In genomic region chr16:35391328-35391727, GRCh38 we compare ENCODE assay signal across 8 cellular contexts.
A peak's percentile ranks its signal among the peaks of the same experiment; 100 is the strongest.
DNase-seq lines count a peak whose midpoint lies in the region; ATAC-seq and TF ChIP-seq lines count a peak whose summit lies in the region.

No MANE protein-coding gene starts in this region.

- no peak for TF ChIP-seq POLR2A in IMR-90 (IDR thresholded peaks at IDR 0.05; ENCODE audit: low read depth, low read length)
- no peak for TF ChIP-seq POLR2A in stomach (IDR thresholded peaks at IDR 0.05)

- no peaks in the 10 kb centered on the region for H4K20me1 ChIP-seq in IMR-90 (ENCODE audit: insufficient read depth, low read length)

- H2AFZ ChIP-seq in IMR-90 (replicated peaks; ENCODE audit: low read length, poor library complexity) = no peak overlapping the region

- H4K8ac ChIP-seq in IMR-90 (ENCODE audit: low read depth in 2 of 2, low read length in 2 of 2) = no peak overlapping the region

- ATAC-seq in IMR-90 (ENCODE audit: low read depth) (peak; percentile 57), aorta (ENCODE audit: low FRiP score) (no peak)

- no peak overlapping the region for H2BK15ac ChIP-seq in IMR-90 (ENCODE audit: low read depth, low read length)

- H3K14ac ChIP-seq in IMR-90 (replicated peaks; ENCODE audit: low read depth, low read length) = no peak overlapping the region

- no peak overlapping the region for H3K9ac ChIP-seq in IMR-90 (ENCODE audit: low read depth, low read length)

- no peak overlapping the region for H2BK20ac ChIP-seq in IMR-90 (ENCODE audit: low read depth, low read length)

- no peak overlapping the region for H3K18ac ChIP-seq in IMR-90 (ENCODE audit: low read depth, low read length)

- H3K9me1 ChIP-seq in IMR-90 (ENCODE audit: insufficient read depth, low read length) = no peaks in the 10 kb centered on the region

- CTCF ChIA-PET in IMR-90 (lab: Yijun Ruan, JAX) = no interaction called here

- TF ChIP-seq EP300 in stomach (IDR thresholded peaks at IDR 0.05) = no peak

- no peak overlapping the region for H2AK9ac ChIP-seq in IMR-90 (replicated peaks; ENCODE audit: low read depth, low read length, poor library complexity)

- no TSS peak for BruUV-seq in IMR-90 (replicated peaks; lab: Mats Ljungman, UMichigan)

- peak; percentile 45 for TF ChIP-seq CTCF in IMR-90 (conservative IDR thresholded peaks at IDR 0.05; ENCODE audit: low read depth, low read length)
- peak in 4 of 7 experiments; percentile 6 to 40 (median 23) for TF ChIP-seq CTCF in stomach (IDR thresholded peaks at IDR 0.05)

- peaks cover 27% of the 10 kb centered on the region; the same call in 1 of the 2 replicates for H3K9me3 ChIP-seq in IMR-90 (ENCODE audit: control insufficient read depth, insufficient read depth, low read length)
- H3K9me3 ChIP-seq in stomach = peaks cover 0 to 34% (median 17%) of the 10 kb centered on the region in 4 donors
- H3K9me3 ChIP-seq in aorta (ENCODE audit: control insufficient read depth, low read length) = no peaks in the 10 kb centered on the region

- no peak overlapping the region for H2BK120ac ChIP-seq in IMR-90 (ENCODE audit: low read depth, low read length)

- POLR2A ChIA-PET in IMR-90 (lab: Charles Lee; ENCODE audit: unreplicated experiment) = no interaction called here

- in situ Hi-C loops in IMR-90 (cut with MboI; ENCODE audit: low sequenced_read_pairs) (no loop called here), SK-MEL-5 (cut with HindIII; ENCODE audit: low pct_unique_long_range_greater_than_20kb, low sequenced_read_pairs) (no loop called here)

- H3K79me1 ChIP-seq in IMR-90 (ENCODE audit: low read depth in 1 of 2, low read length in 2 of 2) = no peaks in the 10 kb centered on the region

- H3K4me1 ChIP-seq in IMR-90 (ENCODE audit: control insufficient read depth, insufficient read depth, low read length) = no peaks in the 10 kb centered on the region
- H3K4me1 ChIP-seq in stomach = no peaks in the 10 kb centered on the region
- H3K4me1 ChIP-seq in aorta (ENCODE audit: control insufficient read depth in 1 of 2, insufficient read depth in 2 of 2, low read length in 2 of 2) = no peaks in the 10 kb centered on the region

- H2BK5ac ChIP-seq in IMR-90 (ENCODE audit: low read depth, low read length, poor library complexity, severe bottlenecking) = no peak overlapping the region

- H3K27ac ChIP-seq in IMR-90 (ENCODE audit: insufficient read depth, low read length) (no peak overlapping the region), stomach (no peak overlapping the region), aorta (ENCODE audit: low read depth in 1 of 2, low read length in 2 of 2) (no peak overlapping the region)

- no peak overlapping the region for H3K4ac ChIP-seq in IMR-90 (ENCODE audit: low read depth, low read length)

- no peaks in the 10 kb centered on the region for H3K27me3 ChIP-seq in IMR-90 (ENCODE audit: control insufficient read depth, insufficient read depth, low read length)
- no peaks in the 10 kb centered on the region for H3K27me3 ChIP-seq in stomach
- no peaks in the 10 kb centered on the region for H3K27me3 ChIP-seq in aorta (ENCODE audit: control insufficient read depth in 1 of 2, insufficient read depth in 2 of 2, low read length in 1 of 2)

- dilution Hi-C loops in IMR-90 (cut with HindIII; ENCODE audit: low sequenced_read_pairs, unreplicated experiment) = no loop called here

- 90% methylated on average over 2 of the region's 10 CpGs; no CpG with 5 or more reads in 1 of the 2 experiments for WGBS in IMR-90 (ENCODE audit: extremely low coverage in 2 of 2, insufficient read length in 1 of 2), 2 experiments
- WGBS in stomach, 5 donors = 41 to 56% (median 42%) methylated on average over 10 of the region's 10 CpGs
- WGBS in aorta, 2 donors = 36 to 41% methylated on average over 10 of the region's 10 CpGs

- no peak overlapping the region for H4K5ac ChIP-seq in IMR-90 (ENCODE audit: low read depth, low read length)

- H3K4me3 ChIP-seq in IMR-90 (ENCODE audit: insufficient read depth, low read depth, low read length) = no peak overlapping the region
- no peak overlapping the region for H3K4me3 ChIP-seq in stomach
- H3K4me3 ChIP-seq in aorta (ENCODE audit: low read length in 2 of 2) = no peak overlapping the region

- H3K36me3 ChIP-seq in IMR-90 (ENCODE audit: control insufficient read depth, insufficient read depth, low read length) (no peaks in the 10 kb centered on the region), stomach (no peaks in the 10 kb centered on the region), aorta (ENCODE audit: control insufficient read depth in 1 of 2, insufficient read depth in 2 of 2, low read length in 1 of 2) (no peaks in the 10 kb centered on the region)

- peak; percentile 21 for DNase-seq in Daoy (ENCODE audit: low read depth)
- DNase-seq in IMR-90 = peak; percentile 23
- DNase-seq in SK-MEL-5 (ENCODE audit: low read depth, low spot score) = peak; percentile 88
- DNase-seq in head of caudate nucleus = peak in 36 of 42 donors; percentile 10 to 88 (median 38)
- no peak for DNase-seq in stomach
- DNase-seq in aorta = no peak
- no peak for DNase-seq in D341Med (ENCODE audit: low spot score)
- no peak for DNase-seq in activated naive CD4-positive, alpha-beta T cell (lab: John Stamatoyannopoulos, UW)

- no peak overlapping the region for H3K4me2 ChIP-seq in IMR-90 (ENCODE audit: low read depth, low read length)

- H3K56ac ChIP-seq in IMR-90 (ENCODE audit: extremely low read depth, insufficient read depth, low read length) = no peak overlapping the region

- H3K23ac ChIP-seq in IMR-90 (ENCODE audit: low read depth, low read length) = no peak overlapping the region

- H4K91ac ChIP-seq in IMR-90 (ENCODE audit: insufficient read depth, low read depth, low read length) = no peak overlapping the region

- intact Hi-C loops in IMR-90 (cut with micrococcal nuclease) = no loop called here
- intact Hi-C loops in head of caudate nucleus (cut with DNase I) = no loop called here
- intact Hi-C loops in stomach (cut with DNase I; ENCODE audit: low total_unique reads) = no loop called here
- intact Hi-C loops in aorta (cut with DNase I) = no loop called here

- TF ChIP-seq RAD21 in IMR-90 (IDR thresholded peaks at IDR 0.05; ENCODE audit: low read length) = peak; percentile 34; the same call in 1 of the 2 replicates

- H2AK5ac ChIP-seq in IMR-90 (ENCODE audit: low read depth, low read length) = no peak overlapping the region

TF ChIP-seq in IMR-90, 13 proteins besides CTCF, POLR2A, EP300 and RAD21:
- TF ChIP-seq ELK1 (IDR thresholded peaks at IDR 0.05; ENCODE audit: borderline replicate concordance, low read depth, low read length) = no peak
- no peak for TF ChIP-seq BHLHE40 (IDR thresholded peaks at IDR 0.05; ENCODE audit: low read depth, low read length)
- no peak for TF ChIP-seq USF2 (IDR thresholded peaks at IDR 0.05; ENCODE audit: low read depth, low read length)
- no peak for TF ChIP-seq MAFK (IDR thresholded peaks at IDR 0.05; ENCODE audit: low read depth, low read length)
- TF ChIP-seq RFX5 (IDR thresholded peaks at IDR 0.05; ENCODE audit: low read depth, low read length) = no peak
- TF ChIP-seq CHD1 (IDR thresholded peaks at IDR 0.05; ENCODE audit: low read depth, low read length) = no peak
- TF ChIP-seq MAZ (IDR thresholded peaks at IDR 0.05; ENCODE audit: borderline replicate concordance, low read depth, low read length) = no peak
- TF ChIP-seq SMC3 (IDR thresholded peaks at IDR 0.05; ENCODE audit: low read depth, low read length) = no peak
- no peak for TF ChIP-seq RCOR1 (IDR thresholded peaks at IDR 0.05; ENCODE audit: insufficient replicate concordance, low read length)
- no peak for TF ChIP-seq CEBPB (IDR thresholded peaks at IDR 0.05; ENCODE audit: low read depth, low read length)
- no peak for TF ChIP-seq MXI1 (IDR thresholded peaks at IDR 0.05; ENCODE audit: borderline replicate concordance, low read depth, low read length)
- TF ChIP-seq FOS (IDR thresholded peaks at IDR 0.05; ENCODE audit: low read depth, low read length) = no peak
- TF ChIP-seq NFE2L2 (IDR thresholded peaks at IDR 0.05; ENCODE audit: low read depth, low read length) = no peak
TF ChIP-seq in IMR-90: peak in this region for 0.

Comparison
In these comparisons a context has a peak if more than half of its experiments do, and no peak if none do; other contexts are left out.
1. DNase-seq: peak in Daoy (single experiment), IMR-90 (single experiment), SK-MEL-5 (single experiment) and head of caudate nucleus (36 of 42); none in stomach (single experiment), aorta (0 of 2), D341Med (single experiment) and activated naive CD4-positive, alpha-beta T cell (0 of 4).